In genomic region chr2:42169100-42169868, GRCh38 we compare ENCODE assay signal across 8 cellular contexts. TPM values are rescaled to one million over a fixed set of nuclear protein-coding genes. Genes with fewer than 3 reads are reported as not detected.
DNase-seq lines count a peak whose midpoint lies in the region; ATAC-seq and TF ChIP-seq lines count a peak whose summit lies in the region.

EML4 (plus strand) TSS chr2:42169353; CDS start chr2:42169612, 259 bp downstream.

- H3K4me1 ChIP-seq in Peyer's patch (peaks cover 0 to 27% (median 3%) of the 10 kb centered on the region in 4 donors), esophagus squamous epithelium (peaks cover 13 to 46% (median 15%) of the 10 kb centered on the region in 3 donors)

- DNase-seq in DMS153 treated with DMSO at 0.1 percent for 48 hours (lab: John Stamatoyannopoulos, UW; ENCODE audit: unreplicated experiment) (peak; percentile 75), KBM-7 (peak; percentile 78), Peyer's patch (peak; percentile 92 to 96 (median 96)), esophagus squamous epithelium (lab: John Stamatoyannopoulos, UW) (peak; percentile 53), myocyte (ENCODE audit: low read depth) (peak; percentile 89)
- DNase-seq in activated T-cell treated with anti-CD3 and anti-CD28 coated beads, Interleukin-2, amount 50 U/mL, for 48 hours, result peak; percentile 96 to 97
- peak; percentile 76 to 85 for DNase-seq in stimulated activated CD8-positive, alpha-beta memory T cell treated with anti-CD3 and anti-CD28 coated beads, Interleukin-7, amount 100 ng/mL, for 4 hours (ENCODE audit: low read depth in 2 of 2)

- intact Hi-C loops in esophagus squamous epithelium (cut with DNase I), result no loop called here

- in situ Hi-C loops in KBM-7 (cut with MboI; ENCODE audit: low pct_unique_long_range_greater_than_20kb, low sequenced_read_pairs), result no loop called here

- H3K27me3 ChIP-seq in Peyer's patch (no peaks in the 10 kb centered on the region), esophagus squamous epithelium (no peaks in the 10 kb centered on the region)

- H3K4me3 ChIP-seq in Peyer's patch (peak within 1 kb of the TSS; percentile 72 to 91 (median 80)), esophagus squamous epithelium (peak within 1 kb of the TSS; percentile 92 to 94 (median 94))

- peak; percentile 76 to 89 for TF ChIP-seq POLR2A in Peyer's patch (IDR thresholded peaks at IDR 0.05)
- peak in 2 of 4 donors; percentile 84 to 91 for TF ChIP-seq POLR2A in esophagus squamous epithelium (IDR thresholded peaks at IDR 0.05)

- WGBS in esophagus squamous epithelium, 2 donors, result 0% methylated on average over 2 to 25 of the region's 87 CpGs

- H3K36me3 ChIP-seq in Peyer's patch (no peaks in the 10 kb centered on the region), esophagus squamous epithelium (no peaks in the 10 kb centered on the region)

- peak within 1 kb of the TSS; percentile 91 to 97 (median 94) for H3K27ac ChIP-seq in Peyer's patch
- peak within 1 kb of the TSS; percentile 94 to 96 (median 95) for H3K27ac ChIP-seq in esophagus squamous epithelium

- TF ChIP-seq CTCF in Peyer's patch (IDR thresholded peaks at IDR 0.05), result no peak
- TF ChIP-seq CTCF in esophagus squamous epithelium (IDR thresholded peaks at IDR 0.05), result no peak

- ATAC-seq in GM21717 (IDR thresholded peaks at IDR 0.05; ENCODE audit: unreplicated experiment), result peak; percentile 78

- H3K9me3 ChIP-seq in Peyer's patch (no peaks in the 10 kb centered on the region), esophagus squamous epithelium (no peaks in the 10 kb centered on the region)

RNA-seq across cellular contexts. Expression of gene EML4, which starts in this region (rescaled TPM):
- 100 to 1,000 TPM in 1 of 4 donors, 10 to 100 TPM in 3; 73.7 to 115 (median 84.4) TPM for total RNA-seq in Peyer's patch
- total RNA-seq in esophagus squamous epithelium, result 10 to 100 TPM; 11.6 to 29.8 (median 22.4) TPM
- total RNA-seq in myocyte, result 22.5 and 24.8 TPM in 2 replicates
- polyA plus RNA-seq in myocyte (2012), result 15.3 TPM

Comparison
In these comparisons a context has a peak if more than half of its experiments do, and no peak if none do; other contexts are left out.
1. Peak in every context shown above with its lines: DNase-seq, ATAC-seq, H3K4me3 ChIP-seq and H3K27ac ChIP-seq.